8 cellular contexts compared by ENCODE assay signal in the genomic region with DNA sequence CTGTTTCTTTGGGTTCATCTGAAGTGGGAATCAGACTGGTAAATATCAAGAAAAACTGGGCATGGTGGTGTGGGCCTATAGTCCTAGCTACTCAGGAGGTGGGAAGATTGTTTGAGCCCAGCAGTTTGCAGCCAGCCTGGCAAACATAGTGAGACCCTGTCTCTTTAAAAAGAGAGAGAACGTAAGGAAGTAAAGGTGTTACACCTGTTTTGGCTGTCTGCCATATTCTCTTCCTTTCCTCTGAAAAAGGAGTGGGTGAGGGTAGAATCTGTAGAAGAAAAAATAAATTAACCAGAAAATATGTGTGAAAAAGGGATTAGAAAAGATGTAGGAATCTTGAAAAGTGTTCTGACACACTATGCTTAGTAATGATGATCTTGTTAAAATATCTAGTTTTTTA. TPM values are rescaled to one million over a fixed set of nuclear protein-coding genes. Genes with fewer than 3 reads are reported as not detected.
DNase-seq lines count a peak whose midpoint lies in the region; ATAC-seq and TF ChIP-seq lines count a peak whose summit lies in the region.

No MANE protein-coding gene starts in this region.

- peaks cover 53% of the 10 kb centered on the region for H3K4me1 Mint-ChIP-seq in MCF 10A (ENCODE audit: insufficient read depth, unreplicated experiment)

- POLR2A ChIA-PET in MCF 10A (lab: Yijun Ruan, JAX) = interaction anchor here (0.9 to 5.4 kb wide), 5 partner anchors 11 to 456 kb away, joined by 3 to 70 read pairs (median 16); partner anchors contain the start of genes AHCYL1, GNAI3 and STRIP1

- no peak overlapping the region for H3K4ac ChIP-seq in mesenchymal stem cell (ENCODE audit: low read depth in 1 of 2, low read length in 2 of 2)

- no peak for TF ChIP-seq CTCF in left ventricle myocardium inferior (IDR thresholded peaks at IDR 0.05; ENCODE audit: borderline replicate concordance)
- no peak for TF ChIP-seq CTCF in MCF 10A (IDR thresholded peaks at IDR 0.05; ENCODE audit: unreplicated experiment)
- TF ChIP-seq CTCF in vagina (IDR thresholded peaks at IDR 0.05) = no peak

- ATAC-seq in GM18502 (IDR thresholded peaks at IDR 0.05; ENCODE audit: poor library complexity, unreplicated experiment) (no peak), HG03520 (IDR thresholded peaks at IDR 0.05; ENCODE audit: unreplicated experiment) (no peak)

- peak overlapping the region in 1 of 2 experiments; percentile 90 for H3K18ac ChIP-seq in mesenchymal stem cell (ENCODE audit: low read depth in 1 of 2, low read length in 2 of 2)

- no peaks in the 10 kb centered on the region for H3K9me3 ChIP-seq in left ventricle myocardium inferior (replicated peaks)
- H3K9me3 ChIP-seq in mesenchymal stem cell (ENCODE audit: control insufficient read depth, low read length) = no peaks in the 10 kb centered on the region
- no peaks in the 10 kb centered on the region for H3K9me3 ChIP-seq in vagina

- no peak overlapping the region for H2AFZ ChIP-seq in mesenchymal stem cell (ENCODE audit: low read depth, low read length)

- H3K4me3 ChIP-seq in left ventricle myocardium inferior (peak overlapping the region; percentile 40), mesenchymal stem cell (ENCODE audit: insufficient read depth in 1 of 2, low read depth in 1 of 2, low read length in 2 of 2) (peak overlapping the region in 1 of 2 experiments; percentile 69), vagina (peak overlapping the region in 1 of 2 donors; percentile 23)

- H3K9me3 Mint-ChIP-seq in MCF 10A (ENCODE audit: unreplicated experiment) = no peaks in the 10 kb centered on the region

- H3K27ac ChIP-seq in left ventricle myocardium inferior (replicated peaks) (peak overlapping the region; percentile 82), mesenchymal stem cell (ENCODE audit: low read length, poor library complexity, severe bottlenecking) (peak overlapping the region; percentile 93), vagina (peak overlapping the region; percentile 69)

- H3K4me1 ChIP-seq in left ventricle myocardium inferior = peaks cover 81% of the 10 kb centered on the region
- peaks cover 2% of the 10 kb centered on the region for H3K4me1 ChIP-seq in mesenchymal stem cell (ENCODE audit: control insufficient read depth, insufficient read depth, low read depth, low read length)
- H3K4me1 ChIP-seq in vagina = peaks cover 58% of the 10 kb centered on the region

- no peak overlapping the region for H3K23ac ChIP-seq in mesenchymal stem cell (ENCODE audit: low read length in 2 of 2)

- H3K4me3 Mint-ChIP-seq in MCF 10A (ENCODE audit: unreplicated experiment) = peak overlapping the region; percentile 70

- peak overlapping the region; percentile 64 for H3K4me2 ChIP-seq in mesenchymal stem cell (ENCODE audit: low read length, poor library complexity, severe bottlenecking)

- no peak overlapping the region for H2BK5ac ChIP-seq in mesenchymal stem cell (ENCODE audit: low read depth, low read length, poor library complexity, severe bottlenecking)

- TSS peak; percentile 39 for BruUV-seq in MCF 10A (replicated peaks; lab: Mats Ljungman, UMichigan)

- H3K79me1 ChIP-seq in mesenchymal stem cell (replicated peaks; ENCODE audit: low read length, poor library complexity, severe bottlenecking) = peaks cover 16% of the 10 kb centered on the region

- no peak overlapping the region for H3K14ac ChIP-seq in mesenchymal stem cell (ENCODE audit: low read length in 2 of 2)

- no peak overlapping the region for H2BK12ac ChIP-seq in mesenchymal stem cell (ENCODE audit: low read length in 2 of 2)

- peak overlapping the region; percentile 73 for H4K91ac ChIP-seq in mesenchymal stem cell (ENCODE audit: low read length)

- peak overlapping the region; percentile 88 for H3K27ac Mint-ChIP-seq in MCF 10A (ENCODE audit: low read depth, unreplicated experiment)

- no peak overlapping the region for H2BK120ac ChIP-seq in mesenchymal stem cell (ENCODE audit: low read depth, low read length)

- TF ChIP-seq POLR2A in vagina (IDR thresholded peaks at IDR 0.05) = no peak

- peaks cover 10% of the 10 kb centered on the region for H3K36me3 Mint-ChIP-seq in MCF 10A (ENCODE audit: insufficient read depth, unreplicated experiment)

- H3K27me3 ChIP-seq in left ventricle myocardium inferior (ENCODE audit: low read depth) (no peaks in the 10 kb centered on the region), mesenchymal stem cell (ENCODE audit: control insufficient read depth in 1 of 2, insufficient read depth in 1 of 2, low read length in 2 of 2) (no peaks in the 10 kb centered on the region), vagina (no peaks in the 10 kb centered on the region)

- H3K36me3 ChIP-seq in left ventricle myocardium inferior (peaks cover 7% of the 10 kb centered on the region), mesenchymal stem cell (ENCODE audit: control insufficient read depth in 1 of 2, insufficient read depth in 2 of 2, low read depth in 1 of 2, low read length in 2 of 2) (peaks cover 4 to 16% of the 10 kb centered on the region in 2 experiments), vagina (peaks cover 0 to 7% of the 10 kb centered on the region in 2 donors)

- DNase-seq in left ventricle myocardium inferior = no peak
- no peak for DNase-seq in cardiac septum (ENCODE audit: low spot score)
- peak; percentile 66 for DNase-seq in MCF 10A (ENCODE audit: unreplicated experiment)
- DNase-seq in mesenchymal stem cell = no peak
- no peak for DNase-seq in vagina (ENCODE audit: extremely low spot score in 2 of 2)
- no peak for DNase-seq in stimulated activated CD4-positive, alpha-beta T cell treated with anti-CD3 and anti-CD28 coated beads, Interleukin-1b, Interleukin-23, amount 100 ng/mL, for 48 hours

- H3K27me3 Mint-ChIP-seq in MCF 10A (ENCODE audit: insufficient read depth, unreplicated experiment) = no peaks in the 10 kb centered on the region

- no peak overlapping the region for H2BK15ac ChIP-seq in mesenchymal stem cell (ENCODE audit: low read depth, poor library complexity, severe bottlenecking)

- 25% methylated on average over 1 of the region's 1 CpG for WGBS in mesenchymal stem cell

- CTCF ChIA-PET in MCF 10A (lab: Yijun Ruan, JAX) = interaction anchor here (1.4 to 9.5 kb wide), 3 partner anchors 20 to 228 kb away, joined by 6 to 104 read pairs (median 63); partner anchors contain the start of gene AHCYL1

- peak overlapping the region; percentile 81 for H3K9ac ChIP-seq in mesenchymal stem cell (ENCODE audit: low read length)

- no peak overlapping the region for H2AK5ac ChIP-seq in mesenchymal stem cell (ENCODE audit: low read length, severe bottlenecking)

- intact Hi-C loops in left ventricle myocardium inferior (cut with micrococcal nuclease) = no loop called here
- intact Hi-C loops in cardiac septum (cut with DNase I) = no loop called here
- intact Hi-C loops in MCF 10A (cut with micrococcal nuclease) = no loop called here
- intact Hi-C loops in vagina (cut with DNase I) = no loop called here

- no peak overlapping the region for H4K8ac ChIP-seq in mesenchymal stem cell (ENCODE audit: low read length)

RNA-seq across cellular contexts. Expression of gene AHCYL1, which starts 20.0 kb away (rescaled TPM):
- total RNA-seq in left ventricle myocardium inferior (45.2 TPM), cardiac septum (53.6 TPM), MCF 10A (2022) (104 and 106 TPM in 2 replicates), vagina (75.6 TPM)
- 84.2 TPM for polyA plus RNA-seq in mesenchymal stem cell (2013, experiment 1 of 2)
- 86.4 TPM for polyA plus RNA-seq in mesenchymal stem cell (2013, experiment 2 of 2)

RNA-seq across cellular contexts. Expression of gene STRIP1, which starts 29.8 kb away (rescaled TPM):
- total RNA-seq in left ventricle myocardium inferior (18.1 TPM), cardiac septum (23.8 TPM), MCF 10A (2022) (35.6 and 40.6 TPM in 2 replicates), vagina (40.8 TPM)
- polyA plus RNA-seq in mesenchymal stem cell (2013, experiment 1 of 2) = 19.9 TPM
- polyA plus RNA-seq in mesenchymal stem cell (2013, experiment 2 of 2) = 19.7 TPM
